Comparison of ENCODE assay signal across 25 cellular contexts in genomic region chr10:71961831-71962230, GRCh38. TPM values are rescaled to one million over a fixed set of nuclear protein-coding genes. Genes with fewer than 3 reads are reported as not detected.
"Had no signal": no experiment of that assay in that cellular context is flagged by ENCODE, and none has a peak within 500 bp of the region (broad histone marks: within the 10 kb centered on the region; RNA-seq: fewer than 3 reads in every experiment).

No MANE protein-coding gene starts in this region.

- H3K27me3 ChIP-seq: esophagus muscularis mucosa, foreskin keratinocyte, gastroesophageal sphincter, right atrium auricular region, thyroid gland had no signal

- H3K27ac ChIP-seq: colonic mucosa, foreskin keratinocyte, left lung, thyroid gland had no signal

- H3K9me3 ChIP-seq: colonic mucosa, esophagus muscularis mucosa, gastroesophageal sphincter, heart left ventricle, left lung, prostate gland, right atrium auricular region, stomach, thyroid gland, upper lobe of left lung had no signal

- H3K4me3 Mint-ChIP-seq: dendritic cell treated with granulocyte-macrophage colony-stimulating factor and Interleukin-4, amounts not matched to agents 40 ng/mL and 50 ng/mL, for 4 days; stimulated activated effector memory CD8-positive, alpha-beta T cell treated with anti-CD3 and anti-CD28 coated beads, Interleukin-12 subunit alpha, Interleukin-12 subunit beta, amount 100 ng/mL, for 72 hours had no signal

- H3K9me3 Mint-ChIP-seq: dendritic cell treated with granulocyte-macrophage colony-stimulating factor and Interleukin-4, amounts not matched to agents 40 ng/mL and 50 ng/mL, for 4 days; naive thymus-derived CD4-positive, alpha-beta T cell; stimulated activated effector memory CD8-positive, alpha-beta T cell treated with anti-CD3 and anti-CD28 coated beads, Interleukin-12 subunit alpha, Interleukin-12 subunit beta, amount 100 ng/mL, for 72 hours had no signal

- H3K27ac Mint-ChIP-seq: dendritic cell treated with granulocyte-macrophage colony-stimulating factor and Interleukin-4, amounts not matched to agents 40 ng/mL and 50 ng/mL, for 4 days; endodermal cell; naive thymus-derived CD4-positive, alpha-beta T cell; stimulated activated effector memory CD8-positive, alpha-beta T cell treated with anti-CD3 and anti-CD28 coated beads, Interleukin-12 subunit alpha, Interleukin-12 subunit beta, amount 100 ng/mL, for 72 hours had no signal

- DNase-seq: colonic mucosa; effector CD8-positive, alpha-beta T cell; endodermal cell; foreskin keratinocyte; heart left ventricle; hippocampal formation; left cardiac atrium; left lung; mesenchymal stem cell; midbrain; naive thymus-derived CD4-positive, alpha-beta T cell; nucleus accumbens; stimulated activated CD4-positive, alpha-beta T cell treated with anti-CD3 and anti-CD28 coated beads, Interleukin-2, amount 100 ng/mL, for 24 hours; stimulated activated CD4-positive, alpha-beta T cell treated with anti-CD3 and anti-CD28 coated beads, Interleukin-4, amount 100 ng/mL, for 24 hours; stimulated activated naive CD4-positive, alpha-beta T cell treated with Interleukin-2 at 50 U/mL for 16 hours; stomach; thyroid gland; upper lobe of left lung had no signal

- H3K36me3 ChIP-seq: colonic mucosa, esophagus muscularis mucosa, gastroesophageal sphincter, heart left ventricle, left lung, prostate gland, right atrium auricular region, stomach, thyroid gland, upper lobe of left lung had no signal

- H3K36me3 Mint-ChIP-seq: naive thymus-derived CD4-positive, alpha-beta T cell; stimulated activated effector memory CD8-positive, alpha-beta T cell treated with anti-CD3 and anti-CD28 coated beads, Interleukin-12 subunit alpha, Interleukin-12 subunit beta, amount 100 ng/mL, for 72 hours had no signal

- H3K4me3 ChIP-seq: colonic mucosa, esophagus muscularis mucosa, gastroesophageal sphincter, heart left ventricle, left lung, prostate gland, right atrium auricular region, stomach, thyroid gland, upper lobe of left lung had no signal

- ATAC-seq: foreskin keratinocyte; gastroesophageal sphincter; heart left ventricle; left cardiac atrium; left lung; naive thymus-derived CD4-positive, alpha-beta T cell; sciatic nerve; stimulated activated effector memory CD8-positive, alpha-beta T cell treated with anti-CD3 and anti-CD28 coated beads, Interleukin-12 subunit alpha, Interleukin-12 subunit beta, amount 100 ng/mL, for 72 hours had no signal

RNA-seq across cellular contexts. Expression of gene CHST3, which starts 2.4 kb away (rescaled TPM):
- polyA plus RNA-seq: naive thymus-derived CD4-positive, alpha-beta T cell had no signal
